ENCODE assay signal across 4 cellular contexts in genomic region chr10:73663621-73664020, GRCh38. TPM values are rescaled to one million over a fixed set of nuclear protein-coding genes. Genes with fewer than 3 reads are reported as not detected.
"Had no signal": no experiment of that assay in that cellular context is flagged by ENCODE, and none has a peak within 500 bp of the region (broad histone marks: within the 10 kb centered on the region; RNA-seq: fewer than 3 reads in every experiment).

No MANE protein-coding gene starts in this region.

RNA-seq across cellular contexts. Expression of gene SYNPO2L, which starts 7.8 kb away (rescaled TPM):
- total RNA-seq: H4, H7, HT-29 had no signal
- polyA plus RNA-seq: IgD-negative memory B cell had no signal

RNA-seq across cellular contexts. Expression of gene MYOZ1, which starts 22.3 kb away (rescaled TPM):
- total RNA-seq: HT-29 had no signal
- polyA plus RNA-seq: IgD-negative memory B cell had no signal
